ENCODE assay signal across 25 cellular contexts in genomic region chr3:190051643-190052042, GRCh38.
DNase-seq lines count a peak whose midpoint lies in the region; ATAC-seq and TF ChIP-seq lines count a peak whose summit lies in the region.
"Had no signal": no experiment of that assay in that cellular context is flagged by ENCODE, and none has a peak within 500 bp of the region (broad histone marks: within the 10 kb centered on the region; RNA-seq: fewer than 3 reads in every experiment).

No MANE protein-coding gene starts in this region.

- POLR2A ChIA-PET in HEK293 (lab: Yijun Ruan, JAX), result no interaction called here
- POLR2A ChIA-PET in naive thymus-derived CD4-positive, alpha-beta T cell (lab: Charles Lee), result no interaction called here

- no peaks in the 10 kb centered on the region for H3K4me1 Mint-ChIP-seq in activated naive CD8-positive, alpha-beta T cell treated with anti-CD3 and anti-CD28 coated beads, Interleukin-2, amount 50 U/mL, for 24 hours
- no peaks in the 10 kb centered on the region for H3K4me1 Mint-ChIP-seq in naive thymus-derived CD4-positive, alpha-beta T cell
- H3K4me1 Mint-ChIP-seq: activated CD4-positive, alpha-beta memory T cell treated with anti-CD3 and anti-CD28 coated beads, Interleukin-2, amount 10 ng/mL, durations not matched to agents 7 days and 5 days; stimulated activated memory B cell treated with anti-CD40 and anti-IgM and Interleukin-4, amounts not matched to agents 10 μg/mL and 1 μg/mL and 100 μg/mL, for 72 hours had no signal

- H3K36me3 Mint-ChIP-seq in activated naive CD8-positive, alpha-beta T cell treated with anti-CD3 and anti-CD28 coated beads, Interleukin-2, amount 50 U/mL, for 24 hours (ENCODE audit: low read depth), result no peaks in the 10 kb centered on the region
- no peaks in the 10 kb centered on the region for H3K36me3 Mint-ChIP-seq in naive thymus-derived CD4-positive, alpha-beta T cell
- H3K36me3 Mint-ChIP-seq: natural killer cell treated with Interleukin-12 subunit alpha and Interleukin-12 subunit beta and Interleukin-15 and Interleukin-18, amount 100 ng/mL, for 72 hours; stimulated activated memory B cell treated with anti-CD40 and anti-IgM and Interleukin-4, amounts not matched to agents 10 μg/mL and 1 μg/mL and 100 μg/mL, for 72 hours had no signal

- H3K27me3 ChIP-seq in naive thymus-derived CD4-positive, alpha-beta T cell (ENCODE audit: control insufficient read depth in 2 of 2, insufficient read depth in 2 of 2, low read length in 2 of 2), result peaks cover 3 to 4% of the 10 kb centered on the region in 2 donors
- H3K27me3 ChIP-seq: adrenal gland, colonic mucosa, vagina had no signal

- H3K27me3 Mint-ChIP-seq in activated naive CD8-positive, alpha-beta T cell treated with anti-CD3 and anti-CD28 coated beads, Interleukin-2, amount 50 U/mL, for 24 hours, result peaks cover 12% of the 10 kb centered on the region
- peaks cover 2 to 39% (median 22%) of the 10 kb centered on the region in 5 donors for H3K27me3 Mint-ChIP-seq in naive thymus-derived CD4-positive, alpha-beta T cell
- H3K27me3 Mint-ChIP-seq: stimulated activated memory B cell treated with anti-CD40 and anti-IgM and Interleukin-4, amounts not matched to agents 10 μg/mL and 1 μg/mL and 100 μg/mL, for 72 hours had no signal

- no peak overlapping the region for H3K27ac ChIP-seq in HEK293 (ENCODE audit: extremely low read depth, low read depth, low read length)
- no peak overlapping the region for H3K27ac ChIP-seq in naive thymus-derived CD4-positive, alpha-beta T cell (ENCODE audit: low read depth, low read length)
- H3K27ac ChIP-seq: adrenal gland, colonic mucosa, vagina had no signal

- no peak overlapping the region for H3K27ac Mint-ChIP-seq in activated naive CD8-positive, alpha-beta T cell treated with anti-CD3 and anti-CD28 coated beads, Interleukin-2, amount 50 U/mL, for 24 hours
- no peak overlapping the region for H3K27ac Mint-ChIP-seq in naive thymus-derived CD4-positive, alpha-beta T cell
- H3K27ac Mint-ChIP-seq: activated CD4-positive, alpha-beta memory T cell treated with anti-CD3 and anti-CD28 coated beads, Interleukin-2, amount 10 ng/mL, durations not matched to agents 7 days and 5 days; CD4-positive, alpha-beta T cell; endodermal cell; natural killer cell treated with Interleukin-12 subunit alpha and Interleukin-12 subunit beta and Interleukin-15 and Interleukin-18, amount 100 ng/mL, for 72 hours; stimulated activated memory B cell treated with anti-CD40 and anti-IgM and Interleukin-4, amounts not matched to agents 10 μg/mL and 1 μg/mL and 100 μg/mL, for 72 hours had no signal

- peak; percentile 37 for DNase-seq in RPMI7951 (ENCODE audit: low read depth)
- peak; percentile 16 for DNase-seq in iPS-NIHi7 (ENCODE audit: extremely low spot score)
- DNase-seq in pons (ENCODE audit: low spot score), result peak; percentile 36
- no peak for DNase-seq in activated naive CD8-positive, alpha-beta T cell treated with anti-CD3 and anti-CD28 coated beads, Interleukin-2, amount 50 U/mL, for 24 hours
- DNase-seq in naive thymus-derived CD4-positive, alpha-beta T cell, result no peak
- DNase-seq: activated CD4-positive, alpha-beta memory T cell treated with anti-CD3 and anti-CD28 coated beads, Interleukin-2, amount 10 ng/mL, durations not matched to agents 7 days and 5 days; activated gamma-delta T cell; adrenal gland; CD4-positive, alpha-beta T cell; colonic mucosa; DMS 273 treated with DMSO at 0.1 percent for 48 hours; endodermal cell; left cardiac atrium; mesenchymal stem cell; NCI-H1092; NCI-H2081; NCI-H526; posterior cingulate gyrus; stimulated activated CD4-positive, alpha-beta T cell treated with anti-CD3 and anti-CD28 coated beads, Interleukin-2, amount 100 ng/mL, for 24 hours; T1000 had no signal

- CTCF ChIA-PET in HEK293 (lab: Yijun Ruan, JAX), result no interaction called here
- CTCF ChIA-PET in naive thymus-derived CD4-positive, alpha-beta T cell (lab: Charles Lee), result no interaction called here

- no peaks in the 10 kb centered on the region for H3K9me3 Mint-ChIP-seq in activated naive CD8-positive, alpha-beta T cell treated with anti-CD3 and anti-CD28 coated beads, Interleukin-2, amount 50 U/mL, for 24 hours
- H3K9me3 Mint-ChIP-seq in naive thymus-derived CD4-positive, alpha-beta T cell, result no peaks in the 10 kb centered on the region
- H3K9me3 Mint-ChIP-seq: activated CD4-positive, alpha-beta memory T cell treated with anti-CD3 and anti-CD28 coated beads, Interleukin-2, amount 10 ng/mL, durations not matched to agents 7 days and 5 days; CD4-positive, alpha-beta T cell; endodermal cell had no signal

- no peaks in the 10 kb centered on the region for H3K9me3 ChIP-seq in HEK293 (ENCODE audit: control insufficient read depth, insufficient read depth, low read depth, low read length)
- no peaks in the 10 kb centered on the region for H3K9me3 ChIP-seq in naive thymus-derived CD4-positive, alpha-beta T cell (ENCODE audit: control insufficient read depth in 2 of 3, low read length in 3 of 3)
- H3K9me3 ChIP-seq: adrenal gland, colonic mucosa, vagina had no signal

- ATAC-seq in activated naive CD8-positive, alpha-beta T cell treated with anti-CD3 and anti-CD28 coated beads, Interleukin-2, amount 50 U/mL, for 24 hours, result no peak
- ATAC-seq in naive thymus-derived CD4-positive, alpha-beta T cell, result no peak
- ATAC-seq in GM19467 (IDR thresholded peaks at IDR 0.05; ENCODE audit: unreplicated experiment), result no peak
- ATAC-seq: left cardiac atrium; natural killer cell treated with Interleukin-12 subunit alpha and Interleukin-12 subunit beta and Interleukin-15 and Interleukin-18, amount 100 ng/mL, for 72 hours; stimulated activated memory B cell treated with anti-CD40 and anti-IgM and Interleukin-4, amounts not matched to agents 10 μg/mL and 1 μg/mL and 100 μg/mL, for 72 hours had no signal

- peaks cover 5% of the 10 kb centered on the region; the same call in 1 of the 2 replicates for H3K4me1 ChIP-seq in HEK293 (ENCODE audit: control insufficient read depth, insufficient read depth, low read length)
- H3K4me1 ChIP-seq in naive thymus-derived CD4-positive, alpha-beta T cell (ENCODE audit: control insufficient read depth in 2 of 2, insufficient read depth in 2 of 2, low read length in 2 of 2), result no peaks in the 10 kb centered on the region
- H3K4me1 ChIP-seq: colonic mucosa had no signal

- H3K36me3 ChIP-seq in HEK293 (ENCODE audit: control insufficient read depth in 2 of 2, insufficient read depth in 1 of 2, low read length in 2 of 2), result no peaks in the 10 kb centered on the region
- H3K36me3 ChIP-seq in naive thymus-derived CD4-positive, alpha-beta T cell (ENCODE audit: control insufficient read depth in 2 of 3, insufficient read depth in 3 of 3, low read length in 3 of 3), result no peaks in the 10 kb centered on the region
- H3K36me3 ChIP-seq: adrenal gland, colonic mucosa, vagina had no signal

- TF ChIP-seq CTCF in HEK293 (tag by site-specific recombination; IDR thresholded peaks at IDR 0.05), result no peak

- intact Hi-C loops in naive thymus-derived CD4-positive, alpha-beta T cell (cut with micrococcal nuclease), result no loop called here

- no peak overlapping the region for H3K4me3 ChIP-seq in HEK293 (ENCODE audit: low read depth, low read length)
- H3K4me3 ChIP-seq in naive thymus-derived CD4-positive, alpha-beta T cell (ENCODE audit: low read length), result no peak overlapping the region
- H3K4me3 ChIP-seq: adrenal gland, colonic mucosa, vagina had no signal

- no peak overlapping the region for H3K4me3 Mint-ChIP-seq in activated naive CD8-positive, alpha-beta T cell treated with anti-CD3 and anti-CD28 coated beads, Interleukin-2, amount 50 U/mL, for 24 hours
- no peak overlapping the region for H3K4me3 Mint-ChIP-seq in naive thymus-derived CD4-positive, alpha-beta T cell
- H3K4me3 Mint-ChIP-seq: activated CD4-positive, alpha-beta memory T cell treated with anti-CD3 and anti-CD28 coated beads, Interleukin-2, amount 10 ng/mL, durations not matched to agents 7 days and 5 days; CD4-positive, alpha-beta T cell; endodermal cell; natural killer cell treated with Interleukin-12 subunit alpha and Interleukin-12 subunit beta and Interleukin-15 and Interleukin-18, amount 100 ng/mL, for 72 hours; stimulated activated memory B cell treated with anti-CD40 and anti-IgM and Interleukin-4, amounts not matched to agents 10 μg/mL and 1 μg/mL and 100 μg/mL, for 72 hours had no signal

TF ChIP-seq in HEK293, 187 proteins besides CTCF, POLR2A, EP300 and RAD21:
- TF ChIP-seq PRDM1 (tag by site-specific recombination; IDR thresholded peaks at IDR 0.05) (peak; percentile 13; the same call in 1 of the 2 replicates), PRDM10 (tag by site-specific recombination; IDR thresholded peaks at IDR 0.05) (no peak)

Comparison
In these comparisons a context has a peak if more than half of its experiments do, and no peak if none do; other contexts are left out.
1. DNase-seq: peak in RPMI7951 (single experiment), iPS-NIHi7 (single experiment) and pons (single experiment); none in activated naive CD8-positive, alpha-beta T cell treated with anti-CD3 and anti-CD28 coated beads, Interleukin-2, amount 50 U/mL, for 24 hours (single experiment) and naive thymus-derived CD4-positive, alpha-beta T cell (0 of 9).